1 cellular context compared by ENCODE assay signal in genomic region chr1:33364578-33364945, GRCh38.
TF ChIP-seq lines count a peak whose summit lies in the region.

No MANE protein-coding gene starts in this region.

TF ChIP-seq in HepG2, 621 proteins besides CTCF, POLR2A, EP300 and RAD21:
- TF ChIP-seq ZNF878 (CRISPR knock-in tag; IDR thresholded peaks at IDR 0.05): 0 out of 2 replicates have a peak, but pooled peaks have one; percentile 16
- TF ChIP-seq, protein P1, sequence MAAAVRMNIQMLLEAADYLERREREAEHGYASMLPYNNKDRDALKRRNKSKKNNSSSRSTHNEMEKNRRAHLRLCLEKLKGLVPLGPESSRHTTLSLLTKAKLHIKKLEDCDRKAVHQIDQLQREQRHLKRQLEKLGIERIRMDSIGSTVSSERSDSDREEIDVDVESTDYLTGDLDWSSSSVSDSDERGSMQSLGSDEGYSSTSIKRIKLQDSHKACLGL (CRISPR knock-in tag; IDR thresholded peaks at IDR 0.05): 0 out of 2 replicates have a peak, but pooled peaks have one; percentile 26
- TF ChIP-seq IRF9 (CRISPR knock-in tag; IDR thresholded peaks at IDR 0.05; ENCODE audit: borderline replicate concordance): no peak
- no peak for TF ChIP-seq ZNF562 (CRISPR knock-in tag; IDR thresholded peaks at IDR 0.05; ENCODE audit: borderline replicate concordance)
- peak; percentile 14 for TF ChIP-seq XRCC5 (optimal IDR thresholded peaks at IDR 0.05; ENCODE audit: low read length)
- no peak for TF ChIP-seq ZFP1 (CRISPR knock-in tag; IDR thresholded peaks at IDR 0.05)
